ENCODE assay signal across 8 cellular contexts in genomic region chr1:9823943-9824701, GRCh38. TPM values are rescaled to one million over a fixed set of nuclear protein-coding genes. Genes with fewer than 3 reads are reported as not detected.
DNase-seq lines count a peak whose midpoint lies in the region; ATAC-seq and TF ChIP-seq lines count a peak whose summit lies in the region.

Gene CLSTN1, minus strand, starts transcription at chr1:9823965. Its CDS starts 232 bp downstream, at chr1:9823733.

- H2AFZ ChIP-seq in SU-DHL-6 (ENCODE audit: low read depth, low read length, severe bottlenecking), result peak within 1 kb of the TSS; percentile 74

- H3K9me3 ChIP-seq in MG63 (no peaks in the 10 kb centered on the region), SU-DHL-6 (ENCODE audit: insufficient read depth, low read length) (no peaks in the 10 kb centered on the region), ovary (no peaks in the 10 kb centered on the region), testis (no peaks in the 10 kb centered on the region)

- H3K4me1 Mint-ChIP-seq in activated naive CD8-positive, alpha-beta T cell treated with anti-CD3 and anti-CD28 coated beads for 36 hours, result peaks cover 32% of the 10 kb centered on the region

- H3K27me3 Mint-ChIP-seq in activated naive CD8-positive, alpha-beta T cell treated with anti-CD3 and anti-CD28 coated beads for 36 hours, result peaks cover 10% of the 10 kb centered on the region

- TF ChIP-seq CTCF in SU-DHL-6 (IDR thresholded peaks at IDR 0.05; ENCODE audit: insufficient read depth, low read length, poor library complexity, severe bottlenecking) (no peak), ovary (IDR thresholded peaks at IDR 0.05) (no peak), testis (IDR thresholded peaks at IDR 0.05) (no peak)

- no peaks in the 10 kb centered on the region for H3K9me2 ChIP-seq in SU-DHL-6 (replicated peaks; ENCODE audit: insufficient read depth, low read length)

- H3K4me1 ChIP-seq in ovary (ENCODE audit: insufficient read depth), result no peaks in the 10 kb centered on the region
- H3K4me1 ChIP-seq in testis, result peaks cover 18% of the 10 kb centered on the region

- intact Hi-C loops in head of caudate nucleus (cut with DNase I), result no loop called here
- intact Hi-C loops in ovary (cut with DNase I), result no loop called here
- intact Hi-C loops in testis (cut with DNase I; ENCODE audit: low total_unique reads), result no loop called here

- no peak for TF ChIP-seq EP300 in ovary (IDR thresholded peaks at IDR 0.05)

- H4K20me1 ChIP-seq in SU-DHL-6 (ENCODE audit: low read depth, low read length), result peaks cover 10% of the 10 kb centered on the region; the same call in 1 of the 2 replicates

- H3K4me2 ChIP-seq in SU-DHL-6 (ENCODE audit: low read depth, low read length, poor library complexity, severe bottlenecking), result peak within 1 kb of the TSS; percentile 94

- TF ChIP-seq POLR2A in ovary (IDR thresholded peaks at IDR 0.05) (peak; percentile 46), testis (IDR thresholded peaks at IDR 0.05) (no peak)

- H3K9ac ChIP-seq in SU-DHL-6 (ENCODE audit: low read length), result peak within 1 kb of the TSS; percentile 97

- H3K4me3 ChIP-seq in MG63, result peak within 1 kb of the TSS; percentile 63
- peak within 1 kb of the TSS; percentile 89 for H3K4me3 ChIP-seq in SU-DHL-6 (ENCODE audit: insufficient read depth, low read length, poor library complexity, severe bottlenecking)
- H3K4me3 ChIP-seq in ovary, result peak within 1 kb of the TSS; percentile 94
- H3K4me3 ChIP-seq in testis, result peak within 1 kb of the TSS; percentile 84 to 89

- H3K36me3 ChIP-seq in MG63, result no peaks in the 10 kb centered on the region
- H3K36me3 ChIP-seq in SU-DHL-6 (ENCODE audit: low read length), result peaks cover 15% of the 10 kb centered on the region
- no peaks in the 10 kb centered on the region for H3K36me3 ChIP-seq in ovary
- no peaks in the 10 kb centered on the region for H3K36me3 ChIP-seq in testis (ENCODE audit: low read depth, missing control alignments)

- peak within 1 kb of the TSS; percentile 79 for H3K27ac Mint-ChIP-seq in activated naive CD8-positive, alpha-beta T cell treated with anti-CD3 and anti-CD28 coated beads for 36 hours

- H3K27me3 ChIP-seq in MG63, result no peaks in the 10 kb centered on the region
- H3K27me3 ChIP-seq in SU-DHL-6 (ENCODE audit: low read length), result no peaks in the 10 kb centered on the region
- no peaks in the 10 kb centered on the region for H3K27me3 ChIP-seq in ovary
- no peaks in the 10 kb centered on the region for H3K27me3 ChIP-seq in testis

- peaks cover 46% of the 10 kb centered on the region for H3F3A ChIP-seq in SU-DHL-6 (ENCODE audit: insufficient read depth)

- peaks cover 43% of the 10 kb centered on the region for H3K79me2 ChIP-seq in SU-DHL-6 (ENCODE audit: insufficient read depth, low read length)

- H3K27ac ChIP-seq in SU-DHL-6 (ENCODE audit: low read depth, low read length) (peak within 1 kb of the TSS; percentile 90), ovary (peak within 1 kb of the TSS; percentile 84 to 93), testis (peak within 1 kb of the TSS; percentile 83 to 90)

- ATAC-seq in GM21737 (IDR thresholded peaks at IDR 0.05; ENCODE audit: unreplicated experiment), result peak; percentile 60

- 1 to 2% (median 1%) methylated on average over 42 to 93 of the region's 93 CpGs for WGBS in ovary, 3 donors
- WGBS in testis, 2 donors, result 0 to 1% methylated on average over 4 to 76 of the region's 93 CpGs

- H3K9me3 Mint-ChIP-seq in activated naive CD8-positive, alpha-beta T cell treated with anti-CD3 and anti-CD28 coated beads for 36 hours, result no peaks in the 10 kb centered on the region

- H3K36me3 Mint-ChIP-seq in activated naive CD8-positive, alpha-beta T cell treated with anti-CD3 and anti-CD28 coated beads for 36 hours, result peaks cover 1% of the 10 kb centered on the region

- peak within 1 kb of the TSS; percentile 96 for H3K4me3 Mint-ChIP-seq in activated naive CD8-positive, alpha-beta T cell treated with anti-CD3 and anti-CD28 coated beads for 36 hours

- DNase-seq in COR-L47 (lab: John Stamatoyannopoulos, UW) (peak; percentile 87), MG63 (peak; percentile 88), head of caudate nucleus (peak; percentile 74 to 96 (median 92)), ovary (peak; percentile 93 to 95 (median 94)), testis (peak; percentile 93)
- peak; percentile 87 for DNase-seq in activated naive CD8-positive, alpha-beta T cell treated with anti-CD3 and anti-CD28 coated beads for 36 hours

RNA-seq across cellular contexts. Expression of gene CLSTN1, which starts in this region (rescaled TPM):
- 31.7 and 43.6 TPM in 2 replicates for total RNA-seq in MG63 (2014; rRNA removed; shearing (Covaris generic); ENCODE audit: low replicate concordance)
- total RNA-seq in activated naive CD8-positive, alpha-beta T cell treated with anti-CD3 and anti-CD28 coated beads for 36 hours, result 10 to 100 TPM; 30.4 to 31.0 TPM
- total RNA-seq in ovary, result 100 to 1,000 TPM in 5 of 7 donors, 10 to 100 TPM in 2; 70.5 to 145 (median 119) TPM
- 100 to 1,000 TPM in 1 of 2 donors, 10 to 100 TPM in 1; 84.3 to 110 TPM for polyA plus RNA-seq in ovary
- 10 to 100 TPM; 52.6 to 70.2 TPM for total RNA-seq in testis
- polyA plus RNA-seq in testis (ENCODE audit: insufficient read depth, low read depth, low replicate concordance), result 60.4 TPM

Comparison
In these comparisons a context has a peak if more than half of its experiments do, and no peak if none do; other contexts are left out.
1. Peak in every context shown above with its lines: DNase-seq, ATAC-seq, H3K4me3 ChIP-seq and H3K27ac ChIP-seq.